11 cellular contexts compared by ENCODE assay signal in genomic region chr2:236776695-236777251, GRCh38.
DNase-seq lines count a peak whose midpoint lies in the region; ATAC-seq and TF ChIP-seq lines count a peak whose summit lies in the region.
"Had no signal": no experiment of that assay in that cellular context is flagged by ENCODE, and none has a peak within 500 bp of the region (broad histone marks: within the 10 kb centered on the region; RNA-seq: fewer than 3 reads in every experiment).

No MANE protein-coding gene starts in this region.

- no peaks in the 10 kb centered on the region for H3K36me3 ChIP-seq in gastrocnemius medialis
- H3K36me3 ChIP-seq in CD8-positive, alpha-beta T cell (ENCODE audit: insufficient read depth, low read length), result no peaks in the 10 kb centered on the region
- no peaks in the 10 kb centered on the region for H3K36me3 ChIP-seq in left lung

- peak; percentile 58 for DNase-seq in GM03348 (ENCODE audit: low spot score)
- peak; percentile 28 to 65 for DNase-seq in NCI-H526 (lab: John Stamatoyannopoulos, UW)
- DNase-seq in dermis blood vessel endothelial cell, result peak; percentile 79
- DNase-seq in sciatic nerve (ENCODE audit: low spot score), result no peak
- DNase-seq in gastrocnemius medialis, result no peak
- DNase-seq in CD8-positive, alpha-beta T cell, result no peak
- DNase-seq in left lung, result no peak
- DNase-seq: activated B cell treated with CpG ODN at 0.5 μM for 24 hours, midbrain had no signal

- TF ChIP-seq POLR2A in gastrocnemius medialis (IDR thresholded peaks at IDR 0.05), result no peak

- H3K4me1 ChIP-seq in gastrocnemius medialis, result no peaks in the 10 kb centered on the region
- H3K4me1 ChIP-seq in CD8-positive, alpha-beta T cell (ENCODE audit: insufficient read depth, low read length), result no peaks in the 10 kb centered on the region
- H3K4me1 ChIP-seq in left lung, result peaks cover 0 to 2% of the 10 kb centered on the region in 2 donors

- TF ChIP-seq CTCF in gastrocnemius medialis (IDR thresholded peaks at IDR 0.05 in 4 of 5, conservative IDR thresholded peaks at IDR 0.05 in 1 of 5), result no peak
- no peak for TF ChIP-seq CTCF in CD8-positive, alpha-beta T cell (IDR thresholded peaks at IDR 0.05)
- no peak for TF ChIP-seq CTCF in left lung (IDR thresholded peaks at IDR 0.05)

- no peak overlapping the region for H3K4me3 Mint-ChIP-seq in CD8-positive, alpha-beta T cell
- H3K4me3 Mint-ChIP-seq: activated B cell treated with CpG ODN at 0.5 μM for 24 hours had no signal

- H3K4me3 ChIP-seq in gastrocnemius medialis (no peak overlapping the region), left lung (no peak overlapping the region)
- no peak overlapping the region for H3K4me3 ChIP-seq in CD8-positive, alpha-beta T cell (ENCODE audit: low read depth, low read length)
- H3K4me3 ChIP-seq: K562 had no signal

- CTCF ChIA-PET in CD8-positive, alpha-beta T cell (lab: Charles Lee), result no interaction called here

- H3K9me3 ChIP-seq in gastrocnemius medialis, result no peaks in the 10 kb centered on the region
- no peaks in the 10 kb centered on the region for H3K9me3 ChIP-seq in CD8-positive, alpha-beta T cell (ENCODE audit: low read length)
- no peaks in the 10 kb centered on the region for H3K9me3 ChIP-seq in left lung

- no peak overlapping the region for H3K27ac Mint-ChIP-seq in CD8-positive, alpha-beta T cell
- H3K27ac Mint-ChIP-seq: activated B cell treated with CpG ODN at 0.5 μM for 24 hours had no signal

- H3K27me3 Mint-ChIP-seq in CD8-positive, alpha-beta T cell (ENCODE audit: low read depth), result peaks cover 3% of the 10 kb centered on the region

- no peaks in the 10 kb centered on the region for H3K4me1 Mint-ChIP-seq in CD8-positive, alpha-beta T cell (ENCODE audit: low read depth)
- H3K4me1 Mint-ChIP-seq: activated B cell treated with CpG ODN at 0.5 μM for 24 hours had no signal

- H3K27me3 ChIP-seq in gastrocnemius medialis (no peaks in the 10 kb centered on the region), left lung (peaks cover 0 to 3% of the 10 kb centered on the region in 2 donors)
- no peaks in the 10 kb centered on the region for H3K27me3 ChIP-seq in CD8-positive, alpha-beta T cell (ENCODE audit: insufficient read depth, low read length)

- H3K27ac ChIP-seq in gastrocnemius medialis (no peak overlapping the region), left lung (no peak overlapping the region)
- H3K27ac ChIP-seq in CD8-positive, alpha-beta T cell (ENCODE audit: low read depth, low read length), result no peak overlapping the region

- H3K9me3 Mint-ChIP-seq in CD8-positive, alpha-beta T cell, result no peaks in the 10 kb centered on the region
- H3K9me3 Mint-ChIP-seq: activated B cell treated with CpG ODN at 0.5 μM for 24 hours had no signal

- in situ Hi-C loops in gastrocnemius medialis (cut with MboI; ENCODE audit: low sequenced_read_pairs in 4 of 4), result no loop called here

- POLR2A ChIA-PET in CD8-positive, alpha-beta T cell (lab: Charles Lee), result no interaction called here

- no peaks in the 10 kb centered on the region for H3K36me3 Mint-ChIP-seq in CD8-positive, alpha-beta T cell

- ATAC-seq in sciatic nerve (peak; percentile 84), gastrocnemius medialis (no peak), GM21360 (IDR thresholded peaks at IDR 0.05; ENCODE audit: unreplicated experiment) (no peak), left lung (no peak)
- ATAC-seq in CD8-positive, alpha-beta T cell, result no peak
- ATAC-seq: K562 had no signal

- intact Hi-C loops in sciatic nerve (cut with DNase I), result no loop called here
- intact Hi-C loops in gastrocnemius medialis (cut with DNase I; ENCODE audit: low total_unique reads), result no loop called here
- intact Hi-C loops in CD8-positive, alpha-beta T cell (cut with DNase I, micrococcal nuclease), result no loop called here
- intact Hi-C loops in left lung (cut with DNase I), result no loop called here

Comparison
In these comparisons a context has a peak if more than half of its experiments do, and no peak if none do; other contexts are left out.
1. DNase-seq: peak in GM03348 (single experiment), NCI-H526 (2 of 2) and dermis blood vessel endothelial cell (single experiment); none in sciatic nerve (single experiment), gastrocnemius medialis (0 of 2), CD8-positive, alpha-beta T cell (0 of 7) and left lung (0 of 2).